Comparison of ENCODE assay signal across 27 cellular contexts in the genomic region with DNA sequence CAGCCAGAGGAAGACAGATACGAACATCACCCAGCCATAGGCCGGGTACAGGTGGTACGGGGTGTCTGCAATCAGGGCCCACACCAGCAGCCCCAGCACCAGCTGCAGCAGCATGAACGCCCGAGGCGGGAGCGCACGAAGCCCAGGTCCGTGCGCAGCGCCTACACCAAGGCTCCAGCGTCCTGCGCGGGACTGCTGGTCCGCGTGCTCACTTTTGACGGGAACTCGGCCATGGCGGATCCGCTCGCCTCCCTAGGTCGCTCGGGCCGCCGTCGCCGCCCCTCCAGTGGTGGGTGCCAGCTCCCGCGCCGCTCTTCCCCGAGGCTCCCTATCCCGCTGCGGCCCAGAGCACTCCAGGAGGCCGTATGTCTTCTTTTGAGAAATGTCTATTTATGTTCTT.
"Had no signal": no experiment of that assay in that cellular context is flagged by ENCODE, and none has a peak within 500 bp of the region (broad histone marks: within the 10 kb centered on the region; RNA-seq: fewer than 3 reads in every experiment).

No MANE protein-coding gene starts in this region.

- DNase-seq: natural killer cell; occipital lobe; ovary; psoas muscle; right cardiac atrium; right lobe of liver; sigmoid colon; small intestine; stimulated activated CD4-positive, alpha-beta T cell treated with anti-CD3 and anti-CD28 coated beads, Interleukin-15, amount 100 ng/mL, for 24 hours; stimulated activated CD4-positive, alpha-beta T cell treated with anti-CD3 and anti-CD28 coated beads, Interleukin-2, amount 100 ng/mL, for 24 hours; stimulated activated CD4-positive, alpha-beta T cell treated with anti-CD3 and anti-CD28 coated beads, Interleukin-2, amount 100 ng/mL, for 48 hours; stimulated activated CD4-positive, alpha-beta T cell treated with anti-CD3 and anti-CD28 coated beads, Interleukin-4, amount 100 ng/mL, for 24 hours; stimulated activated naive B cell treated with anti-CD40 and anti-IgM and Interleukin-4, amounts not matched to agents 10 μg/mL and 1 μg/mL and 100 μg/mL, for 72 hours; stimulated activated naive CD4-positive, alpha-beta T cell treated with Interleukin-2 at 50 U/mL for 16 hours; stomach; thyroid gland; trophoblast cell had no signal

- H3K4me3 ChIP-seq: neural progenitor cell, ovary, psoas muscle, right lobe of liver, sigmoid colon, stomach, thoracic aorta, thyroid gland, tibial nerve, upper lobe of left lung, vagina had no signal

- ATAC-seq: natural killer cell; psoas muscle; right cardiac atrium; stimulated activated effector memory CD8-positive, alpha-beta T cell treated with anti-CD3 and anti-CD28 coated beads, Interleukin-12 subunit alpha, Interleukin-12 subunit beta, amount 100 ng/mL, for 72 hours; stimulated activated naive B cell treated with anti-CD40 and anti-IgM and Interleukin-4, amounts not matched to agents 10 μg/mL and 1 μg/mL and 100 μg/mL, for 72 hours had no signal

- H3K9me3 Mint-ChIP-seq: natural killer cell; stimulated activated effector memory CD8-positive, alpha-beta T cell treated with anti-CD3 and anti-CD28 coated beads, Interleukin-12 subunit alpha, Interleukin-12 subunit beta, amount 100 ng/mL, for 72 hours; stimulated activated naive CD8-positive, alpha-beta T cell treated with anti-CD3 and anti-CD28 coated beads, Interleukin-15, Interleukin-2, amounts not matched to agents 100 ng/mL and 50 ng/mL, for 24 hours had no signal

- H3K4me3 Mint-ChIP-seq: natural killer cell; nephron; neural progenitor cell; stimulated activated effector memory CD8-positive, alpha-beta T cell treated with anti-CD3 and anti-CD28 coated beads, Interleukin-12 subunit alpha, Interleukin-12 subunit beta, amount 100 ng/mL, for 72 hours; stimulated activated naive B cell treated with anti-CD40 and anti-IgM and Interleukin-4, amounts not matched to agents 10 μg/mL and 1 μg/mL and 100 μg/mL, for 72 hours; stimulated activated naive CD8-positive, alpha-beta T cell treated with anti-CD3 and anti-CD28 coated beads, Interleukin-15, Interleukin-2, amounts not matched to agents 100 ng/mL and 50 ng/mL, for 24 hours had no signal

- H3K9ac ChIP-seq: neural progenitor cell, parathyroid adenoma had no signal

- H3K27ac Mint-ChIP-seq: natural killer cell; nephron; neural progenitor cell; progenitor cell of endocrine pancreas; stimulated activated effector memory CD8-positive, alpha-beta T cell treated with anti-CD3 and anti-CD28 coated beads, Interleukin-12 subunit alpha, Interleukin-12 subunit beta, amount 100 ng/mL, for 72 hours; stimulated activated naive B cell treated with anti-CD40 and anti-IgM and Interleukin-4, amounts not matched to agents 10 μg/mL and 1 μg/mL and 100 μg/mL, for 72 hours; stimulated activated naive CD8-positive, alpha-beta T cell treated with anti-CD3 and anti-CD28 coated beads, Interleukin-15, Interleukin-2, amounts not matched to agents 100 ng/mL and 50 ng/mL, for 24 hours had no signal

- H3K36me3 ChIP-seq: neural progenitor cell, ovary, right lobe of liver, sigmoid colon, stomach, thoracic aorta, thyroid gland, tibial nerve, upper lobe of left lung, vagina had no signal

- H3K4me2 ChIP-seq: neural progenitor cell had no signal

- H3K36me3 Mint-ChIP-seq: natural killer cell; neural progenitor cell; stimulated activated effector memory CD8-positive, alpha-beta T cell treated with anti-CD3 and anti-CD28 coated beads, Interleukin-12 subunit alpha, Interleukin-12 subunit beta, amount 100 ng/mL, for 72 hours; stimulated activated naive B cell treated with anti-CD40 and anti-IgM and Interleukin-4, amounts not matched to agents 10 μg/mL and 1 μg/mL and 100 μg/mL, for 72 hours had no signal

- H3K79me2 ChIP-seq: parathyroid adenoma had no signal

- H3K27me3 ChIP-seq: neural progenitor cell, ovary, sigmoid colon, stomach, thyroid gland, tibial nerve, upper lobe of left lung, vagina had no signal

- H3K27ac ChIP-seq: neural progenitor cell, ovary, parathyroid adenoma, psoas muscle, right lobe of liver, sigmoid colon, stomach, thoracic aorta, thyroid gland, tibial nerve, upper lobe of left lung, vagina had no signal

- H3K4me1 Mint-ChIP-seq: natural killer cell; nephron; neural progenitor cell; stimulated activated effector memory CD8-positive, alpha-beta T cell treated with anti-CD3 and anti-CD28 coated beads, Interleukin-12 subunit alpha, Interleukin-12 subunit beta, amount 100 ng/mL, for 72 hours; stimulated activated naive B cell treated with anti-CD40 and anti-IgM and Interleukin-4, amounts not matched to agents 10 μg/mL and 1 μg/mL and 100 μg/mL, for 72 hours had no signal

- H3K9me3 ChIP-seq: ovary, right lobe of liver, sigmoid colon, thoracic aorta, thyroid gland, tibial nerve, upper lobe of left lung, vagina had no signal

- H2AFZ ChIP-seq: neural progenitor cell, parathyroid adenoma had no signal

- H3K27me3 Mint-ChIP-seq: progenitor cell of endocrine pancreas; stimulated activated naive B cell treated with anti-CD40 and anti-IgM and Interleukin-4, amounts not matched to agents 10 μg/mL and 1 μg/mL and 100 μg/mL, for 72 hours; stimulated activated naive CD8-positive, alpha-beta T cell treated with anti-CD3 and anti-CD28 coated beads, Interleukin-15, Interleukin-2, amounts not matched to agents 100 ng/mL and 50 ng/mL, for 24 hours had no signal

- H3K4me1 ChIP-seq: neural progenitor cell, parathyroid adenoma, psoas muscle, right lobe of liver, sigmoid colon, stomach, thyroid gland, tibial nerve, upper lobe of left lung, vagina had no signal
